In the genomic region with DNA sequence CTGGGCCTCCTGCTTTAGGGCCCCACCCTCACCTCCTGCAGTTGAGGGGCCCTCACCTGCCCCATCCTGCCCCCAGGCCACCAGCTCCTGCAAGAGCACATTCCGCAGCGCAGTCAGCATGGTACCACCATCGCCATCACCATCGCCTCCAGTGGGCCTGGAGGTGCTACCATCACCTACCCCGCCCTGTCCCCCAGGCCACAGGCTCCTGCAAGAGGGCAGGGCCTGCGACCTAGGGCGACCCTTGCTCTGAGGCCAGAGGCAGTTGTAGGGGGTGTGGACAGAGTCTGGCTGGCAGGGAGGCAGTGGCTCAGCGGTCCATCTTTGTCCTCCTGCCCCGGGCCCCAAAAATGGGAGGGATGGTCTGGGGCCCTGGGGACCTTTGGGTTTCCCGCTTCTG, we compare ENCODE assay signal across 14 cellular contexts. TPM values are rescaled to one million over a fixed set of nuclear protein-coding genes. Genes with fewer than 3 reads are reported as not detected.
DNase-seq lines count a peak whose midpoint lies in the region; ATAC-seq, FAIRE-seq and TF ChIP-seq lines count a peak whose summit lies in the region.
"Had no signal": no experiment of that assay in that cellular context is flagged by ENCODE, and none has a peak within 500 bp of the region (broad histone marks: within the 10 kb centered on the region; RNA-seq: fewer than 3 reads in every experiment).

No MANE protein-coding gene starts in this region.

- no peaks in the 10 kb centered on the region for H3K36me3 ChIP-seq in pancreas
- H3K36me3 ChIP-seq: neutrophil, Peyer's patch, right lobe of liver, transverse colon had no signal

- no peaks in the 10 kb centered on the region for H3K27me3 Mint-ChIP-seq in effector memory CD8-positive, alpha-beta T cell
- H3K27me3 Mint-ChIP-seq in stimulated activated naive B cell treated with anti-CD40 and anti-IgM and Interleukin-4, amounts not matched to agents 10 μg/mL and 1 μg/mL and 100 μg/mL, for 72 hours: peaks cover 4 to 10% of the 10 kb centered on the region in 2 donors

- H3K27me3 ChIP-seq in pancreas: no peaks in the 10 kb centered on the region
- H3K27me3 ChIP-seq: Peyer's patch, right lobe of liver had no signal

- no peak overlapping the region for H3K27ac ChIP-seq in pancreas
- H3K27ac ChIP-seq: neutrophil, Peyer's patch, right lobe of liver, transverse colon had no signal

- FAIRE-seq in pancreas (lab: Jason Lieb, UNC): no peak
- FAIRE-seq: astrocyte, colon had no signal

- intact Hi-C loops in pancreas (cut with DNase I): no loop called here

- no peak for ATAC-seq in effector memory CD8-positive, alpha-beta T cell (replicated peaks)
- ATAC-seq in stimulated activated naive B cell treated with anti-CD40 and anti-IgM and Interleukin-4, amounts not matched to agents 10 μg/mL and 1 μg/mL and 100 μg/mL, for 72 hours (replicated peaks): no peak
- no peak for ATAC-seq in pancreas

- WGBS in pancreas, 2 donors: 82 to 92% methylated on average over 9 to 10 of the region's 10 CpGs

- H3K4me3 Mint-ChIP-seq in effector memory CD8-positive, alpha-beta T cell: peak overlapping the region; percentile 60 to 62
- peak overlapping the region; percentile 67 for H3K4me3 Mint-ChIP-seq in stimulated activated naive B cell treated with anti-CD40 and anti-IgM and Interleukin-4, amounts not matched to agents 10 μg/mL and 1 μg/mL and 100 μg/mL, for 72 hours

- H3K4me1 Mint-ChIP-seq in effector memory CD8-positive, alpha-beta T cell (ENCODE audit: low read depth in 2 of 2): peaks cover 3% of the 10 kb centered on the region in 2 donors
- peaks cover 0 to 4% of the 10 kb centered on the region in 2 donors for H3K4me1 Mint-ChIP-seq in stimulated activated naive B cell treated with anti-CD40 and anti-IgM and Interleukin-4, amounts not matched to agents 10 μg/mL and 1 μg/mL and 100 μg/mL, for 72 hours

- H3K4me3 ChIP-seq in pancreas: no peak overlapping the region

- DNase-seq in activated CD8-positive, alpha-beta memory T cell treated with anti-CD3 and anti-CD28 coated beads for 24 hours: peak; percentile 63
- no peak for DNase-seq in activated CD8-positive, alpha-beta memory T cell treated with anti-CD3 and anti-CD28 coated beads, Interleukin-2, amount 50 U/mL, for 4 hours
- no peak for DNase-seq in effector memory CD8-positive, alpha-beta T cell
- DNase-seq in stimulated activated naive B cell treated with anti-CD40 and anti-IgM and Interleukin-4, amounts not matched to agents 10 μg/mL and 1 μg/mL and 100 μg/mL, for 72 hours: no peak
- DNase-seq in pancreas (no peak), NCI-H2227 (lab: John Stamatoyannopoulos, UW; ENCODE audit: unreplicated experiment) (no peak)
- DNase-seq: 8988T, mammary epithelial cell had no signal

- H3K27ac Mint-ChIP-seq in effector memory CD8-positive, alpha-beta T cell: peak overlapping the region in 1 of 2 donors; percentile 31
- no peak overlapping the region for H3K27ac Mint-ChIP-seq in stimulated activated naive B cell treated with anti-CD40 and anti-IgM and Interleukin-4, amounts not matched to agents 10 μg/mL and 1 μg/mL and 100 μg/mL, for 72 hours

- H3K36me3 Mint-ChIP-seq in effector memory CD8-positive, alpha-beta T cell (ENCODE audit: insufficient read depth): no peaks in the 10 kb centered on the region
- H3K36me3 Mint-ChIP-seq in stimulated activated naive B cell treated with anti-CD40 and anti-IgM and Interleukin-4, amounts not matched to agents 10 μg/mL and 1 μg/mL and 100 μg/mL, for 72 hours: no peaks in the 10 kb centered on the region

- no peaks in the 10 kb centered on the region for H3K9me3 ChIP-seq in pancreas
- H3K9me3 ChIP-seq: neutrophil, Peyer's patch, right lobe of liver, transverse colon had no signal

- H3K9me3 Mint-ChIP-seq in effector memory CD8-positive, alpha-beta T cell: no peaks in the 10 kb centered on the region
- no peaks in the 10 kb centered on the region for H3K9me3 Mint-ChIP-seq in stimulated activated naive B cell treated with anti-CD40 and anti-IgM and Interleukin-4, amounts not matched to agents 10 μg/mL and 1 μg/mL and 100 μg/mL, for 72 hours

- no peaks in the 10 kb centered on the region for H3K4me1 ChIP-seq in pancreas
- H3K4me1 ChIP-seq: right lobe of liver had no signal

- TF ChIP-seq CTCF in pancreas (IDR thresholded peaks at IDR 0.05): no peak

RNA-seq across cellular contexts. Expression of gene HAUS7, which starts 3.9 kb away (rescaled TPM):
- 10 to 100 TPM in 1 of 6 donors, 1 to 10 TPM in 5; 4.9 to 12.0 (median 8.7) TPM for total RNA-seq in pancreas
- polyA plus RNA-seq in pancreas: 10 to 100 TPM; 37.6 to 44.1 TPM

RNA-seq across cellular contexts. Expression of gene BGN, which starts 20.5 kb away (rescaled TPM):
- 100 to 1,000 TPM in 1 of 6 donors, 10 to 100 TPM in 2, 1 to 10 TPM in 3; 4.0 to 113 (median 15.0) TPM for total RNA-seq in pancreas
- polyA plus RNA-seq in pancreas: 10 to 100 TPM; 20.2 to 24.5 TPM

RNA-seq across cellular contexts. Expression of gene TREX2, which starts 28.4 kb away (rescaled TPM):
- under 1 TPM in 5 of 6 donors, not detected in 1; 0.19 to 0.59 (median 0.37) TPM for total RNA-seq in pancreas
- polyA plus RNA-seq in pancreas: under 1 TPM; 0.89 to 0.91 TPM

RNA-seq across cellular contexts. Expression of gene ATP2B3, which starts 43.2 kb away (rescaled TPM):
- total RNA-seq in pancreas: under 1 TPM in 4 of 6 donors, not detected in 2; 0.03 to 0.06 (median 0.04) TPM
- polyA plus RNA-seq in pancreas: under 1 TPM; 0.04 to 0.12 TPM
- total RNA-seq: mammary epithelial cell, Peyer's patch, transverse colon had no signal
- polyA plus RNA-seq: mammary epithelial cell had no signal
